1 cellular context compared by ENCODE assay signal in the genomic region with DNA sequence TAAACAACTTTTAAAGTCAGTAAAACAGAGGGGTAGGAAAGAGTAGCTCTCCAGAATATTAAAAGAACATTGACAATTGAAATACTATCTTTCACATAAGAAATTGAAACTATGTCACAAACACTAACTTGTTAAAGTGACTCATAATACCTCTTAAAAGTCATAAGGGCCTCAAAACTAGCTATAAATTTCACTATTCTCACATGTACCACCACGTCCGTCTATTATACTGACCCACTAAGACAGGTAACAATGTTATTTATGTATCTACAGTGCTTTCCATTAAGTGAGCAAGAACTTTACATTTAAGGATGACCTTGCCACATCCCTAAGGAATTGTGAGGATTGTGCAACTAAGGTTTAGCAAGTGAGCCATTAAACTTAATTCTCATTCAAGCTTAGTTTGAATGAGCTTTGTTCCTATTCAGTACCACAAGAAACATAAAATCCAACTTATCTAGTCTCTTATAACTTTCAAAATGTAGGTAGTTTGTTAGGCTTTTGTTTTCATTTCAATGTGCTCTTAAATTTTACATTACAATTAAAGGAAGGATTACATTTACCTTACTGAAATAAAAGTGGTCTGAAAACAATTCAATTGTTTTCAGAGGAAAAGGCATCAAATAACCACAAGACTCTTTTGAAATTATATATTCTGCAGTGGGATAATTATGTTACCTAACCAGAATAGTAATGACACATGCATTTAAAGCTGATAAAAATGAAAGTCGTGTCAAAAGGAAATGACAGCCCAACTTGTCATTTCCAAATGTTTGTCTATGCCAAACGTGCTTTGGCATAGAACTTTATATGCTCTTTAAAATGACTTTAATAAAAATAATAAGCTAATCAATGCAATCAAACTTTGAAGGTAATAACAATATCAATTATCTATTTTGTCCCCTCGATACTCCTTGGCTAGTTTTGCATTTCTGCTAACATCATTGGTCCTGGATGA.
TF ChIP-seq lines count a peak whose summit lies in the region.

No MANE protein-coding gene starts in this region.

TF ChIP-seq in HEK293, 187 proteins besides CTCF, POLR2A, EP300 and RAD21:
- TF ChIP-seq, protein P1, sequence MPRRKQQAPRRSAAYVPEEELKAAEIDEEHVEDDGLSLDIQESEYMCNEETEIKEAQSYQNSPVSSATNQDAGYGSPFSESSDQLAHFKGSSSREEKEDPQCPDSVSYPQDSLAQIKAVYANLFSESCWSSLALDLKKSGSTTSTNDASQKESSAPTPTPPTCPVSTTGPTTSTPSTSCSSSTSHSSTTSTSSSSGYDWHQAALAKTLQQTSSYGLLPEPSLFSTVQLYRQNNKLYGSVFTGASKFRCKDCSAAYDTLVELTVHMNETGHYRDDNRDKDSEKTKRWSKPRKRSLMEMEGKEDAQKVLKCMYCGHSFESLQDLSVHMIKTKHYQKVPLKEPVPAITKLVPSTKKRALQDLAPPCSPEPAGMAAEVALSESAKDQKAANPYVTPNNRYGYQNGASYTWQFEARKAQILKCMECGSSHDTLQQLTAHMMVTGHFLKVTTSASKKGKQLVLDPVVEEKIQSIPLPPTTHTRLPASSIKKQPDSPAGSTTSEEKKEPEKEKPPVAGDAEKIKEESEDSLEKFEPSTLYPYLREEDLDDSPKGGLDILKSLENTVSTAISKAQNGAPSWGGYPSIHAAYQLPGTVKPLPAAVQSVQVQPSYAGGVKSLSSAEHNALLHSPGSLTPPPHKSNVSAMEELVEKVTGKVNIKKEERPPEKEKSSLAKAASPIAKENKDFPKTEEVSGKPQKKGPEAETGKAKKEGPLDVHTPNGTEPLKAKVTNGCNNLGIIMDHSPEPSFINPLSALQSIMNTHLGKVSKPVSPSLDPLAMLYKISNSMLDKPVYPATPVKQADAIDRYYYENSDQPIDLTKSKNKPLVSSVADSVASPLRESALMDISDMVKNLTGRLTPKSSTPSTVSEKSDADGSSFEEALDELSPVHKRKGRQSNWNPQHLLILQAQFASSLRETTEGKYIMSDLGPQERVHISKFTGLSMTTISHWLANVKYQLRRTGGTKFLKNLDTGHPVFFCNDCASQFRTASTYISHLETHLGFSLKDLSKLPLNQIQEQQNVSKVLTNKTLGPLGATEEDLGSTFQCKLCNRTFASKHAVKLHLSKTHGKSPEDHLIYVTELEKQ (tag by site-specific recombination; IDR thresholded peaks at IDR 0.05; ENCODE audit: borderline replicate concordance), result peak; percentile 33; the same call in 1 of the 2 replicates
- TF ChIP-seq ZNF843 (tag by site-specific recombination; IDR thresholded peaks at IDR 0.05) (0 out of 2 replicates have a peak, but pooled peaks have one; percentile 26), FEZF1 (tag by site-specific recombination; IDR thresholded peaks at IDR 0.05) (peak; percentile 34; the same call in 1 of the 2 replicates)
